In genomic region chr12:89414322-89414721, GRCh38 we compare ENCODE assay signal across 19 cellular contexts.
"Had no signal": no experiment of that assay in that cellular context is flagged by ENCODE, and none has a peak within 500 bp of the region (broad histone marks: within the 10 kb centered on the region; RNA-seq: fewer than 3 reads in every experiment).

No MANE protein-coding gene starts in this region.

- H3K9me3 ChIP-seq: mucosa of descending colon, right lobe of liver, stomach, suprapubic skin, vagina had no signal

- H3K36me3 ChIP-seq: right lobe of liver, stomach, suprapubic skin, vagina, WERI-Rb-1 had no signal

- H3K4me3 ChIP-seq: dorsolateral prefrontal cortex, mucosa of descending colon, right lobe of liver, skin epidermis, stomach, suprapubic skin, vagina had no signal

- H3K4me1 ChIP-seq: right lobe of liver, suprapubic skin had no signal

- DNase-seq: activated CD4-positive, alpha-beta T cell treated with anti-CD3 and anti-CD28 coated beads for 1 hour; activated CD4-positive, alpha-beta T cell treated with anti-CD3 and anti-CD28 coated beads, Interleukin-2, amount 50 U/mL, for 1 hour; activated CD8-positive, alpha-beta T cell treated with anti-CD3 and anti-CD28 coated beads, Interleukin-2, amount 10 ng/mL, durations not matched to agents 7 days and 5 days; dorsolateral prefrontal cortex; effector memory CD8-positive, alpha-beta T cell; left cardiac atrium; mesenchymal stem cell; mucosa of descending colon; nephron progenitor cell; right lobe of liver; stimulated activated CD4-positive, alpha-beta T cell treated with anti-CD3 and anti-CD28 coated beads, Interleukin-2, amount 100 ng/mL, for 24 hours; stomach; T-cell; WERI-Rb-1 had no signal

- H3K27me3 ChIP-seq: dorsolateral prefrontal cortex, foreskin keratinocyte, right lobe of liver, stomach, suprapubic skin, vagina had no signal

- H3K27ac ChIP-seq: dorsolateral prefrontal cortex, epithelial cell of prostate, foreskin keratinocyte, right lobe of liver, skin epidermis, stomach, suprapubic skin, vagina, WERI-Rb-1 had no signal
